ENCODE assay signal across 2 cellular contexts in genomic region chr17:19021011-19021621, GRCh38. TPM values are rescaled to one million over a fixed set of nuclear protein-coding genes. Genes with fewer than 3 reads are reported as not detected.
"Had no signal": no experiment of that assay in that cellular context is flagged by ENCODE, and none has a peak within 500 bp of the region (broad histone marks: within the 10 kb centered on the region; RNA-seq: fewer than 3 reads in every experiment).

No MANE protein-coding gene starts in this region.

RNA-seq across cellular contexts. Expression of gene GRAP, which starts 25.6 kb away (rescaled TPM):
- total RNA-seq: LHCN-M2, PC-3 had no signal
